33 cellular contexts compared by ENCODE assay signal in genomic region chr19:41988947-41989346, GRCh38. TPM values are rescaled to one million over a fixed set of nuclear protein-coding genes. Genes with fewer than 3 reads are reported as not detected.
"Had no signal": no experiment of that assay in that cellular context is flagged by ENCODE, and none has a peak within 500 bp of the region (broad histone marks: within the 10 kb centered on the region; RNA-seq: fewer than 3 reads in every experiment).

No MANE protein-coding gene starts in this region.

- H3K27ac ChIP-seq: colonic mucosa, epithelial cell of prostate, esophagus squamous epithelium, gastrocnemius medialis, left lung, lower lobe of right lung had no signal

- H3K9me3 ChIP-seq: colonic mucosa, esophagus squamous epithelium, gastrocnemius medialis, heart right ventricle, left lung, lower lobe of right lung, mucosa of descending colon had no signal

- H3K9me3 Mint-ChIP-seq: dendritic cell treated with granulocyte-macrophage colony-stimulating factor and Interleukin-4, amounts not matched to agents 40 ng/mL and 50 ng/mL, for 4 days; effector memory CD8-positive, alpha-beta T cell; endodermal cell; mesothelial cell of epicardium; naive B cell had no signal

- H3K27ac Mint-ChIP-seq: dendritic cell treated with granulocyte-macrophage colony-stimulating factor and Interleukin-4, amounts not matched to agents 40 ng/mL and 50 ng/mL, for 4 days; effector memory CD8-positive, alpha-beta T cell; endodermal cell; mesothelial cell of epicardium; naive B cell had no signal

- FAIRE-seq: endometrium, islet of Langerhans, keratinocyte had no signal

- H3K36me3 ChIP-seq: colonic mucosa, esophagus squamous epithelium, gastrocnemius medialis, left lung, lower lobe of right lung had no signal

- DNase-seq: colonic mucosa; cortex of kidney; effector CD8-positive, alpha-beta T cell; effector memory CD8-positive, alpha-beta T cell; endodermal cell; erythroblast; esophagus squamous epithelium; foreskin fibroblast; foreskin melanocyte; gastrocnemius medialis; glutamatergic neuron; head of caudate nucleus; heart right ventricle; hippocampal formation; left cardiac atrium; left ventricle myocardium superior; lower lobe of right lung; mesenchymal stem cell; mucosa of descending colon; naive B cell had no signal

- H3K4me3 ChIP-seq: colonic mucosa, esophagus squamous epithelium, gastrocnemius medialis, heart right ventricle, left lung, lower lobe of right lung, mucosa of descending colon had no signal

- H3K4me1 ChIP-seq: colonic mucosa had no signal

- ATAC-seq: effector memory CD8-positive, alpha-beta T cell; esophagus mucosa; gastrocnemius medialis; heart right ventricle; left cardiac atrium; left lung; left ventricle myocardium superior; lower lobe of right lung; mucosa of descending colon had no signal

- H3K36me3 Mint-ChIP-seq: mesothelial cell of epicardium, naive B cell had no signal

RNA-seq across cellular contexts. Expression of gene ATP1A3, which starts 5.1 kb away (rescaled TPM):
- total RNA-seq: dermis microvascular lymphatic vessel endothelial cell, gastrocnemius medialis, kidney epithelial cell, left lung, lower leg skin, lung microvascular endothelial cell, mesenteric fat pad, mesothelial cell of epicardium had no signal
- polyA plus RNA-seq: keratinocyte had no signal
